11 cellular contexts compared by ENCODE assay signal in genomic region chr19:1851581-1852293, GRCh38. TPM values are rescaled to one million over a fixed set of nuclear protein-coding genes. Genes with fewer than 3 reads are reported as not detected.
DNase-seq lines count a peak whose midpoint lies in the region; ATAC-seq, FAIRE-seq and TF ChIP-seq lines count a peak whose summit lies in the region.
"Had no signal": no experiment of that assay in that cellular context is flagged by ENCODE, and none has a peak within 500 bp of the region (broad histone marks: within the 10 kb centered on the region; RNA-seq: fewer than 3 reads in every experiment).

No MANE protein-coding gene starts in this region.

- no peaks in the 10 kb centered on the region for H3K36me3 Mint-ChIP-seq in T-cell

- H3K27ac ChIP-seq in K562 (ENCODE audit: extremely low read depth, low read depth, low read length) = peak overlapping the region; percentile 63; the same call in 1 of the 3 replicates
- H3K27ac ChIP-seq in ascending aorta = no peak overlapping the region

- H3K9ac ChIP-seq in ES-I3 (ENCODE audit: low read depth, low read length) (peak overlapping the region; percentile 25; the same call in 1 of the 2 replicates), K562 (ENCODE audit: insufficient read depth in 1 of 2, low read depth in 2 of 2, low read length in 2 of 2) (peak overlapping the region in 1 of 2 experiments; percentile 6; a peak in 2 of 4 replicates)

- H4K20me1 ChIP-seq in K562 (replicated peaks; ENCODE audit: control insufficient read depth, insufficient read depth, low read length) = peaks cover 12% of the 10 kb centered on the region

- no peak for FAIRE-seq in K562 (lab: Jason Lieb, UNC)
- FAIRE-seq: G401.6 had no signal

- CTCF ChIA-PET in T-cell (lab: Charles Lee) (no interaction called here), K562 (lab: Yijun Ruan, JAX; ENCODE audit: low intra/inter-chr PET ratio) (no interaction called here)

- H3K9me3 Mint-ChIP-seq in T-cell = no peaks in the 10 kb centered on the region
- H3K9me3 Mint-ChIP-seq: memory B cell had no signal

- TF ChIP-seq CTCF in K562 (IDR thresholded peaks at IDR 0.05 in 2 of 3, conservative IDR thresholded peaks at IDR 0.05 in 1 of 3; ENCODE audit: insufficient read depth in 2 of 3, low read depth in 1 of 3, low read length in 3 of 3) (no peak), ascending aorta (IDR thresholded peaks at IDR 0.05) (no peak)

- H3K9me3 ChIP-seq in ES-I3 (ENCODE audit: control insufficient read depth, insufficient read depth, low read length) (no peaks in the 10 kb centered on the region), K562 (replicated peaks; ENCODE audit: control insufficient read depth, insufficient read depth, low read depth, low read length) (no peaks in the 10 kb centered on the region), ascending aorta (no peaks in the 10 kb centered on the region)

- H3K4me3 ChIP-seq in K562 = no peak overlapping the region
- no peak overlapping the region for H3K4me3 ChIP-seq in ascending aorta

- H3K9me1 ChIP-seq in K562 (ENCODE audit: control insufficient read depth, insufficient read depth, low read length) = no peaks in the 10 kb centered on the region

- 94% methylated on average over 14 of the region's 58 CpGs for WGBS in K562 (ENCODE audit: insufficient coverage, low coverage, missing lambda C conversion rate)

- POLR2A ChIA-PET in T-cell (lab: Charles Lee) = interaction anchor here in 1 of 2 donors (0.6 kb wide), 1 partner anchor 8 kb away, joined by 13 read pairs; no protein-coding TSS in a partner anchor
- POLR2A ChIA-PET in K562 (lab: Yijun Ruan, JAX) = no interaction called here

- TF ChIP-seq RAD21 in K562 (CRISPR knock-in tag; conservative IDR thresholded peaks at IDR 0.05 in 1 of 2, IDR thresholded peaks at IDR 0.05 in 1 of 2) = no peak

- H3K36me3 ChIP-seq in ES-I3 (ENCODE audit: insufficient read depth, low read length) (no peaks in the 10 kb centered on the region), K562 (ENCODE audit: control insufficient read depth, insufficient read depth, low read length) (peaks cover 37% of the 10 kb centered on the region; the same call in 1 of the 3 replicates), ascending aorta (peaks cover 0 to 5% of the 10 kb centered on the region in 2 donors)

- no TSS peak for BruUV-seq in K562 (replicated peaks; lab: Mats Ljungman, UMichigan)

- peaks cover 83% of the 10 kb centered on the region for H3K79me2 ChIP-seq in K562 (ENCODE audit: control insufficient read depth, insufficient read depth, low read length)

- peaks cover 12% of the 10 kb centered on the region; the same call in 1 of the 2 replicates for H3K4me1 ChIP-seq in ES-I3 (ENCODE audit: insufficient read depth, low read length)
- H3K4me1 ChIP-seq in K562 (replicated peaks in 1 of 2; ENCODE audit: control insufficient read depth in 2 of 2, insufficient read depth in 2 of 2, low read length in 2 of 2) = peaks cover 46 to 82% of the 10 kb centered on the region in 2 experiments
- H3K4me1 ChIP-seq in ascending aorta = peaks cover 6 to 14% of the 10 kb centered on the region in 2 donors

- H2AFZ ChIP-seq in K562 (ENCODE audit: low read depth, low read length) = no peak overlapping the region

- H3K4me1 Mint-ChIP-seq in T-cell = peaks cover 44 to 64% (median 60%) of the 10 kb centered on the region in 3 donors

- H3K27ac Mint-ChIP-seq in T-cell = peak overlapping the region in 1 of 2 donors; percentile 27

- no peak overlapping the region for H3K4me2 ChIP-seq in K562 (ENCODE audit: insufficient read depth, low read length)

- no peak for TF ChIP-seq EP300 in K562 (IDR thresholded peaks at IDR 0.05; ENCODE audit: low read length)

- in situ Hi-C loops in K562 (cut with MboI) = no loop called here

- no peaks in the 10 kb centered on the region for H3K27me3 Mint-ChIP-seq in T-cell
- H3K27me3 Mint-ChIP-seq: memory B cell had no signal

- no peak; the same call in 1 of the 2 replicates for TF ChIP-seq POLR2A in K562 (conservative IDR thresholded peaks at IDR 0.05)

- DNase-seq in T-cell (peak in 33 of 34 experiments; percentile 53 to 88 (median 76)), K562 (ENCODE audit: extremely low read depth in 1 of 4, low spot score in 3 of 4) (no peak), NCI-H510A (lab: John Stamatoyannopoulos, UW) (no peak), ascending aorta (ENCODE audit: low spot score in 2 of 2) (no peak), NCI-H2171 (lab: John Stamatoyannopoulos, UW) (no peak), T1000 (lab: John Stamatoyannopoulos, UW) (no peak)
- peak; percentile 83 for DNase-seq in stimulated activated CD4-positive, alpha-beta T cell treated with anti-CD3 and anti-CD28 coated beads, Interleukin-2, amount 100 ng/mL, for 4 hours (ENCODE audit: low read depth)
- DNase-seq: SIG-M5 had no signal

- H3K4me3 Mint-ChIP-seq in T-cell = peak overlapping the region in 2 of 3 donors; percentile 41 to 79
- H3K4me3 Mint-ChIP-seq: memory B cell had no signal

- intact Hi-C loops in K562 (cut with micrococcal nuclease) (no loop called here), ascending aorta (cut with DNase I) (no loop called here)

- ATAC-seq in T-cell (replicated peaks in 1 of 4) = peak in 3 of 4 experiments; percentile 10 to 44 (median 11)
- no peak for ATAC-seq in K562

- H3K27me3 ChIP-seq in K562 (ENCODE audit: control insufficient read depth in 2 of 2, insufficient read depth in 2 of 2, low read length in 2 of 2) (no peaks in the 10 kb centered on the region), ascending aorta (no peaks in the 10 kb centered on the region)

RNA-seq across cellular contexts. Expression of gene REXO1, which starts 3.5 kb away (rescaled TPM):
- total RNA-seq in T-cell (10 to 100 TPM; 68.4 to 97.5 (median 78.7) TPM), K562 (2014; rRNA removed) (15.8 and 21.9 TPM in 2 replicates), K562 (2014; rRNA removed; fragmentation: Illumina TruSeq; extraction: Trizol) (3.5 and 4.5 TPM in 2 replicates), K562 (2015; rRNA removed; fragmentation: Illumina TruSeq; extraction: Trizol) (15.8 and 20.8 TPM in 2 replicates), K562 (2021) (52.4 and 63.3 TPM in 2 replicates), ascending aorta (45.1 TPM)
- 46.7 and 163 TPM in 2 replicates for total RNA-seq in K562 (2011; cell fraction: chromatin; rRNA removed; ENCODE audit: low replicate concordance)
- 112 and 114 TPM in 2 replicates for total RNA-seq in K562 (2011; cell fraction: nucleolus; rRNA removed)
- total RNA-seq in K562 (2011; cell fraction: nucleoplasm; rRNA removed) = 55.0 and 57.6 TPM in 2 replicates
- polyA plus RNA-seq in K562 (2011; rRNA removed) (14.6 and 21.5 TPM in 2 replicates), K562 (2014; fragmentation: Illumina TruSeq; extraction: Trizol) (16.7 and 40.7 TPM in 2 replicates), K562 (2014; fragmentation: Nextera tagmentation; extraction: Ambion mirVana) (under 1 TPM; 0.04 to 0.29 TPM), K562 (2014; rRNA removed) (31.0 and 50.1 TPM in 2 replicates)
- polyA plus RNA-seq in K562 (2011; cell fraction: cytosol; rRNA removed) = 17.4 and 27.3 TPM in 2 replicates
- polyA plus RNA-seq in K562 (2011; cell fraction: nucleus; rRNA removed) = 56.5 and 100 TPM in 2 replicates
- 37.1 and 39.8 TPM in 2 replicates for polyA plus RNA-seq in K562 (2012)
- 7.4 and 11.2 TPM in 2 replicates for polyA minus RNA-seq in K562 (2011; rRNA and poly(A)+ RNA removed)
- 23.8 and 34.7 TPM in 2 replicates for polyA minus RNA-seq in K562 (2011; cell fraction: cytosol; rRNA and poly(A)+ RNA removed)
- 19.5 and 21.3 TPM in 2 replicates for polyA minus RNA-seq in K562 (2011; cell fraction: nucleus; rRNA and poly(A)+ RNA removed)

RNA-seq across cellular contexts. Expression of gene KLF16, which starts 11.6 kb away (rescaled TPM):
- 10 to 100 TPM; 29.8 to 61.4 (median 32.7) TPM for total RNA-seq in T-cell
- 5.8 and 14.0 TPM in 2 replicates for total RNA-seq in K562 (2011; cell fraction: chromatin; rRNA removed; ENCODE audit: low replicate concordance)
- 11.7 and 16.7 TPM in 2 replicates for total RNA-seq in K562 (2011; cell fraction: nucleolus; rRNA removed)
- 6.4 and 7.5 TPM in 2 replicates for total RNA-seq in K562 (2011; cell fraction: nucleoplasm; rRNA removed)
- total RNA-seq in K562 (2014; rRNA removed) = 15.5 and 22.0 TPM in 2 replicates
- total RNA-seq in K562 (2014; rRNA removed; fragmentation: Illumina TruSeq; extraction: Trizol) = 3.4 and 3.8 TPM in 2 replicates
- total RNA-seq in K562 (2015; rRNA removed; fragmentation: Illumina TruSeq; extraction: Trizol) = 7.9 and 9.4 TPM in 2 replicates
- 59.1 and 60.4 TPM in 2 replicates for total RNA-seq in K562 (2021)
- 3.7 and 4.8 TPM in 2 replicates for polyA plus RNA-seq in K562 (2011; rRNA removed)
- polyA plus RNA-seq in K562 (2011; cell fraction: cytosol; rRNA removed) = 7.1 and 44.8 TPM in 2 replicates
- polyA plus RNA-seq in K562 (2011; cell fraction: nucleus; rRNA removed) = 14.2 and 29.1 TPM in 2 replicates
- 20.8 and 23.7 TPM in 2 replicates for polyA plus RNA-seq in K562 (2012)
- 6.8 and 13.1 TPM in 2 replicates for polyA plus RNA-seq in K562 (2014; fragmentation: Illumina TruSeq; extraction: Trizol)
- under 1 TPM; 0.04 to 0.10 TPM for polyA plus RNA-seq in K562 (2014; fragmentation: Nextera tagmentation; extraction: Ambion mirVana)
- 15.4 and 27.5 TPM in 2 replicates for polyA plus RNA-seq in K562 (2014; rRNA removed)
- 1.0 and 1.3 TPM in 2 replicates for polyA minus RNA-seq in K562 (2011; rRNA and poly(A)+ RNA removed)
- 15.0 and 25.4 TPM in 2 replicates for polyA minus RNA-seq in K562 (2011; cell fraction: cytosol; rRNA and poly(A)+ RNA removed)
- 5.8 and 6.6 TPM in 2 replicates for polyA minus RNA-seq in K562 (2011; cell fraction: nucleus; rRNA and poly(A)+ RNA removed)
- 15.2 TPM for total RNA-seq in ascending aorta

RNA-seq across cellular contexts. Expression of gene ABHD17A, which starts 33.6 kb away (rescaled TPM):
- total RNA-seq in T-cell (100 to 1,000 TPM; 136 to 185 (median 151) TPM), K562 (2014; rRNA removed) (135 and 157 TPM in 2 replicates), K562 (2014; rRNA removed; fragmentation: Illumina TruSeq; extraction: Trizol) (0.93 and 1.5 TPM in 2 replicates), K562 (2015; rRNA removed; fragmentation: Illumina TruSeq; extraction: Trizol) (18.9 and 26.5 TPM in 2 replicates), K562 (2021) (84.2 and 87.7 TPM in 2 replicates), ascending aorta (278 TPM)
- 29.4 and 87.9 TPM in 2 replicates for total RNA-seq in K562 (2011; cell fraction: chromatin; rRNA removed; ENCODE audit: low replicate concordance)
- 61.7 and 67.8 TPM in 2 replicates for total RNA-seq in K562 (2011; cell fraction: nucleolus; rRNA removed)
- 40.1 and 45.4 TPM in 2 replicates for total RNA-seq in K562 (2011; cell fraction: nucleoplasm; rRNA removed)
- polyA plus RNA-seq in K562 (2011; rRNA removed) (24.6 and 45.3 TPM in 2 replicates), K562 (2014; fragmentation: Illumina TruSeq; extraction: Trizol) (3.6 and 16.9 TPM in 2 replicates), K562 (2014; fragmentation: Nextera tagmentation; extraction: Ambion mirVana) (under 1 TPM in 1 of 2 experiments, not detected in 1; 0.04 TPM), K562 (2014; rRNA removed) (95.1 and 99.0 TPM in 2 replicates)
- 54.2 and 174 TPM in 2 replicates for polyA plus RNA-seq in K562 (2011; cell fraction: cytosol; rRNA removed)
- 117 and 184 TPM in 2 replicates for polyA plus RNA-seq in K562 (2011; cell fraction: nucleus; rRNA removed)
- 47.5 and 74.5 TPM in 2 replicates for polyA plus RNA-seq in K562 (2012)
- polyA minus RNA-seq in K562 (2011; rRNA and poly(A)+ RNA removed) = 6.9 and 11.0 TPM in 2 replicates
- 26.1 and 39.4 TPM in 2 replicates for polyA minus RNA-seq in K562 (2011; cell fraction: cytosol; rRNA and poly(A)+ RNA removed)
- 15.3 and 15.8 TPM in 2 replicates for polyA minus RNA-seq in K562 (2011; cell fraction: nucleus; rRNA and poly(A)+ RNA removed)

RNA-seq across cellular contexts. Expression of gene ATP8B3, which starts 39.7 kb away (rescaled TPM):
- total RNA-seq in T-cell = 1 to 10 TPM; 3.5 to 5.7 (median 4.0) TPM
- total RNA-seq in K562 (2011; cell fraction: chromatin; rRNA removed; ENCODE audit: low replicate concordance) = 40.7 and 89.4 TPM in 2 replicates
- total RNA-seq in K562 (2011; cell fraction: nucleolus; rRNA removed) = 37.1 and 44.7 TPM in 2 replicates
- 35.0 and 38.7 TPM in 2 replicates for total RNA-seq in K562 (2011; cell fraction: nucleoplasm; rRNA removed)
- 3.2 and 5.0 TPM in 2 replicates for total RNA-seq in K562 (2014; rRNA removed)
- total RNA-seq in K562 (2014; rRNA removed; fragmentation: Illumina TruSeq; extraction: Trizol) = 3.2 and 3.6 TPM in 2 replicates
- 3.8 and 4.3 TPM in 2 replicates for total RNA-seq in K562 (2015; rRNA removed; fragmentation: Illumina TruSeq; extraction: Trizol)
- 12.3 and 13.2 TPM in 2 replicates for total RNA-seq in K562 (2021)
- polyA plus RNA-seq in K562 (2011; rRNA removed) = 8.3 and 13.2 TPM in 2 replicates
- 12.0 and 13.1 TPM in 2 replicates for polyA plus RNA-seq in K562 (2011; cell fraction: cytosol; rRNA removed)
- polyA plus RNA-seq in K562 (2011; cell fraction: nucleus; rRNA removed) = 36.1 and 44.4 TPM in 2 replicates
- 5.6 and 7.6 TPM in 2 replicates for polyA plus RNA-seq in K562 (2012)
- 6.0 and 6.4 TPM in 2 replicates for polyA plus RNA-seq in K562 (2014; fragmentation: Illumina TruSeq; extraction: Trizol)
- 1 to 10 TPM; 1.2 to 2.2 TPM for polyA plus RNA-seq in K562 (2014; fragmentation: Nextera tagmentation; extraction: Ambion mirVana)
- 10.1 and 11.9 TPM in 2 replicates for polyA plus RNA-seq in K562 (2014; rRNA removed)
- 9.7 and 10.4 TPM in 2 replicates for polyA minus RNA-seq in K562 (2011; rRNA and poly(A)+ RNA removed)
- polyA minus RNA-seq in K562 (2011; cell fraction: cytosol; rRNA and poly(A)+ RNA removed) = 7.3 and 10.2 TPM in 2 replicates
- polyA minus RNA-seq in K562 (2011; cell fraction: nucleus; rRNA and poly(A)+ RNA removed) = 5.4 and 7.0 TPM in 2 replicates
- 0.11 TPM for total RNA-seq in ascending aorta

RNA-seq across cellular contexts. Expression of gene ADAT3, which starts 53.5 kb away (rescaled TPM):
- total RNA-seq in T-cell = 10 to 100 TPM in 1 of 5 donors, 1 to 10 TPM in 4; 6.0 to 16.1 (median 7.7) TPM
- 6.3 and 20.5 TPM in 2 replicates for total RNA-seq in K562 (2011; cell fraction: chromatin; rRNA removed; ENCODE audit: low replicate concordance)
- total RNA-seq in K562 (2011; cell fraction: nucleolus; rRNA removed) = 18.0 and 18.5 TPM in 2 replicates
- 5.6 and 6.9 TPM in 2 replicates for total RNA-seq in K562 (2011; cell fraction: nucleoplasm; rRNA removed)
- 7.8 and 10.4 TPM in 2 replicates for total RNA-seq in K562 (2014; rRNA removed)
- total RNA-seq in K562 (2014; rRNA removed; fragmentation: Illumina TruSeq; extraction: Trizol) = not detected in 2 replicates
- 0.72 and 1.7 TPM in 2 replicates for total RNA-seq in K562 (2015; rRNA removed; fragmentation: Illumina TruSeq; extraction: Trizol)
- 15.1 and 15.6 TPM in 2 replicates for total RNA-seq in K562 (2021)
- 0.67 and 1.1 TPM in 2 replicates for polyA plus RNA-seq in K562 (2011; rRNA removed)
- 1.1 and 11.4 TPM in 2 replicates for polyA plus RNA-seq in K562 (2011; cell fraction: cytosol; rRNA removed)
- polyA plus RNA-seq in K562 (2011; cell fraction: nucleus; rRNA removed) = 3.3 and 11.9 TPM in 2 replicates
- 6.8 and 6.9 TPM in 2 replicates for polyA plus RNA-seq in K562 (2012)
- polyA plus RNA-seq in K562 (2014; fragmentation: Illumina TruSeq; extraction: Trizol) = 0.68 TPM in 1 of 2 replicates, not detected in the other
- polyA plus RNA-seq in K562 (2014; fragmentation: Nextera tagmentation; extraction: Ambion mirVana) = not detected
- polyA plus RNA-seq in K562 (2014; rRNA removed) = 9.2 and 10.2 TPM in 2 replicates
- polyA minus RNA-seq in K562 (2011; rRNA and poly(A)+ RNA removed) = 0.18 and 0.21 TPM in 2 replicates
- polyA minus RNA-seq in K562 (2011; cell fraction: cytosol; rRNA and poly(A)+ RNA removed) = 4.5 and 5.4 TPM in 2 replicates
- polyA minus RNA-seq in K562 (2011; cell fraction: nucleus; rRNA and poly(A)+ RNA removed) = 2.1 and 3.4 TPM in 2 replicates
- 18.4 TPM for total RNA-seq in ascending aorta

Comparison
In these comparisons a context has a peak if more than half of its experiments do, and no peak if none do; other contexts are left out.
1. DNase-seq: peak in T-cell (33 of 34) and stimulated activated CD4-positive, alpha-beta T cell treated with anti-CD3 and anti-CD28 coated beads, Interleukin-2, amount 100 ng/mL, for 4 hours (single experiment); none in K562 (0 of 4), NCI-H510A (single experiment), ascending aorta (0 of 2), NCI-H2171 (single experiment) and T1000 (single experiment).